ENCODE assay signal across 28 cellular contexts in the genomic region with DNA sequence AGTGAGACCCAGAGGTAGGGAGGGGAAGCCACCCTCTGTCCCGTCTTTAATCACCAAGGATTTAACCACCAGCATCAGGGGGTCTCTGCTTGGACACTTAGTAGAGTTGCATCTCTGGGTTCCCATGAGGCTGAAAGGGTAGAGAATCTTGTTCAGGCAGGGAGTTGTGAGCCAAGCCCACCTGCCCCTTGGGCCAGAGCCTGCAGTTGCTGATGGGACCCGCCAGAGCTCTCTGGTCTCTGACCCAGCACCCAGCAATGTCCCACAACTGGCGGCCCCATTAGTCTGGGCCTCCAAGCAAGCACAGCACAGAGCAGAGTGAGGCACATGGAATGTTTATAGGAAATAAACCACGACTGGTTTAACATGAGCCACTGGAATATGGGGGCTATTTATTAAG.
"Had no signal": no experiment of that assay in that cellular context is flagged by ENCODE, and none has a peak within 500 bp of the region (broad histone marks: within the 10 kb centered on the region; RNA-seq: fewer than 3 reads in every experiment).

No MANE protein-coding gene starts in this region.

- H3K27ac Mint-ChIP-seq: activated CD8-positive, alpha-beta T cell treated with anti-CD3 and anti-CD28 coated beads for 36 hours; activated naive CD4-positive, alpha-beta T cell treated with anti-CD3 and anti-CD28 coated beads, Interleukin-2, amount 50 U/mL, for 24 hours; endodermal cell had no signal

- H3K4me2 ChIP-seq: smooth muscle cell had no signal

- ATAC-seq: activated CD4-positive, CD25-positive, alpha-beta regulatory T cell treated with anti-CD3 and anti-CD28 coated beads, Interleukin-2, amount 50 U/mL, for 24 hours; activated CD8-positive, alpha-beta T cell treated with anti-CD3 and anti-CD28 coated beads for 36 hours; left lung; sciatic nerve; upper lobe of right lung had no signal

- H3K27me3 ChIP-seq: adrenal gland, ascending aorta, breast epithelium, colonic mucosa, dorsolateral prefrontal cortex, left lung, upper lobe of right lung had no signal

- H3K4me3 ChIP-seq: adrenal gland, ascending aorta, breast epithelium, colonic mucosa, dorsolateral prefrontal cortex, left lung, lung, smooth muscle cell, thoracic aorta, upper lobe of right lung had no signal

- H3K27me3 Mint-ChIP-seq: activated CD8-positive, alpha-beta T cell treated with anti-CD3 and anti-CD28 coated beads for 36 hours; activated naive CD4-positive, alpha-beta T cell treated with anti-CD3 and anti-CD28 coated beads, Interleukin-2, amount 50 U/mL, for 24 hours had no signal

- H3K9me3 ChIP-seq: adrenal gland, ascending aorta, breast epithelium, colonic mucosa, left lung, thoracic aorta, upper lobe of right lung had no signal

- H3K4me3 Mint-ChIP-seq: activated CD4-positive, alpha-beta T cell treated with anti-CD3 and anti-CD28 coated beads, Interleukin-2, amount 10 ng/mL, durations not matched to agents 7 days and 5 days; activated CD8-positive, alpha-beta T cell treated with anti-CD3 and anti-CD28 coated beads for 36 hours; activated T-helper 1 cell treated with anti-CD3 and anti-CD28 coated beads, Interleukin-12 subunit alpha, Interleukin-12 subunit beta, Interleukin-2, Interleukin-4 antibody, amounts not matched to agents 30 ng/mL and 10 ng/mL and 1 ng/mL, durations not matched to agents 14 hours and 24 hours and 36 hours; endodermal cell; T-helper 1 cell treated with Interleukin-12 subunit alpha and Interleukin-12 subunit beta and Interleukin-4 antibody, amounts not matched to agents 30 μg/mL and 1 μg/mL, for 36 hours had no signal

- H3K9me3 Mint-ChIP-seq: activated CD8-positive, alpha-beta T cell treated with anti-CD3 and anti-CD28 coated beads for 36 hours; activated naive CD4-positive, alpha-beta T cell treated with anti-CD3 and anti-CD28 coated beads, Interleukin-2, amount 50 U/mL, for 24 hours had no signal

- H3K27ac ChIP-seq: adrenal gland, ascending aorta, colonic mucosa, dorsolateral prefrontal cortex, epithelial cell of prostate, left lung, thoracic aorta, upper lobe of right lung, VCaP had no signal

- H3K4me1 ChIP-seq: breast epithelium, colonic mucosa had no signal

- H3K36me3 ChIP-seq: adrenal gland, ascending aorta, breast epithelium, colonic mucosa, left lung, thoracic aorta, upper lobe of right lung had no signal

- H3K36me3 Mint-ChIP-seq: activated naive CD4-positive, alpha-beta T cell treated with anti-CD3 and anti-CD28 coated beads, Interleukin-2, amount 50 U/mL, for 24 hours had no signal

- DNase-seq: activated CD4-positive, alpha-beta T cell treated with anti-CD3 and anti-CD28 coated beads, Interleukin-2, amount 10 ng/mL, durations not matched to agents 7 days and 5 days; activated CD8-positive, alpha-beta T cell treated with anti-CD3 and anti-CD28 coated beads for 36 hours; activated gamma-delta T cell treated with Interleukin-2 at 50 U/mL for 16 hours; adrenal gland; colonic mucosa; dorsolateral prefrontal cortex; endodermal cell; foreskin fibroblast; kidney glomerular epithelial cell; left lung; occipital lobe; posterior cingulate gyrus; stimulated activated CD4-positive, alpha-beta T cell treated with anti-CD3 and anti-CD28 coated beads, Interleukin-2, amount 100 ng/mL, for 48 hours; stimulated activated CD8-positive, alpha-beta memory T cell treated with anti-CD3 and anti-CD28 coated beads, Interleukin-4, amount 100 ng/mL, for 48 hours; stimulated activated naive CD4-positive, alpha-beta T cell treated with Interleukin-2 at 50 U/mL for 16 hours; upper lobe of right lung had no signal
